Comparison of ENCODE assay signal across 17 cellular contexts in the genomic region with DNA sequence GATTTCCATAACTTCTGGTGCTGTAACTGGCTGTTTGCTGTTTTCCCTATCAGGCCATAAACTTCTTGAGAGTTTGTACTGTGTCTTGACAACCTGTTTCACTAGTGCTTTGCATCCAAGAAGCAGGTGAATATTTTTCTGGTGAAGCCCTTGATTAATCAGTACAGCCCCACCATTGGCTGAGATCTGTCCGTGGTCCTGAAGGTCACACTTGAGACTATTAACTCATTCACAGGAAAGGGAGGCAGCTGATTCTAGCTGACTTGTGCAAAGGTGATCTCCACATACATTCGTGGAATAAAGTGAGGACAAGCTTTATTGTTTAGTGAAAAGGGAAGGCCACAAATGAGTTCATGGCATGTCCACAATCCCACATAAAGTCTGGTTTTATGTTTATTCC.
DNase-seq lines count a peak whose midpoint lies in the region.
"Had no signal": no experiment of that assay in that cellular context is flagged by ENCODE, and none has a peak within 500 bp of the region (broad histone marks: within the 10 kb centered on the region; RNA-seq: fewer than 3 reads in every experiment).

No MANE protein-coding gene starts in this region.

- H3K4me1 ChIP-seq in Karpas-422 (ENCODE audit: low read length) (no peaks in the 10 kb centered on the region), mesendoderm (ENCODE audit: control insufficient read depth, low read depth, low read length) (no peaks in the 10 kb centered on the region)
- H3K4me1 ChIP-seq: BE2C, HAP-1 had no signal

- H3K79me2 ChIP-seq in Karpas-422 (ENCODE audit: low read length) (no peaks in the 10 kb centered on the region), mesendoderm (ENCODE audit: control insufficient read depth, insufficient read depth, low read length) (no peaks in the 10 kb centered on the region)

- H4K20me1 ChIP-seq in Karpas-422 (ENCODE audit: insufficient read depth, low read depth, low read length): no peaks in the 10 kb centered on the region

- no peak overlapping the region for H4K8ac ChIP-seq in mesendoderm (ENCODE audit: low read depth, low read length)

- H3K27ac ChIP-seq in Karpas-422 (ENCODE audit: low read length): no peak overlapping the region
- no peak overlapping the region for H3K27ac ChIP-seq in mesendoderm (ENCODE audit: low read depth, low read length)
- H3K27ac ChIP-seq: KMS-11 had no signal

- no peak overlapping the region for H3K4ac ChIP-seq in mesendoderm (ENCODE audit: low read depth, low read length)

- no peak overlapping the region for H2BK5ac ChIP-seq in mesendoderm (ENCODE audit: low read length)

- H3K79me1 ChIP-seq in mesendoderm (ENCODE audit: low read length): no peaks in the 10 kb centered on the region

- WGBS in mesendoderm (ENCODE audit: extremely low coverage, insufficient coverage, low lambda C conversion rate): no CpG with 5 or more reads among the region's 2 CpGs

- H3K27me3 ChIP-seq in Karpas-422 (ENCODE audit: low read length) (no peaks in the 10 kb centered on the region), mesendoderm (ENCODE audit: insufficient read depth, low read length, poor library complexity) (no peaks in the 10 kb centered on the region)
- H3K27me3 ChIP-seq: BE2C, MG63 had no signal

- DNase-seq in Daoy (ENCODE audit: low read depth) (peak; percentile 14), Karpas-422 (peak; percentile 73), RKO (ENCODE audit: low spot score) (peak; percentile 55), mesendoderm (peak; percentile 32), T1000 (lab: John Stamatoyannopoulos, UW) (no peak), NCI-H82 treated with DMSO at 0.1 percent for 48 hours (lab: John Stamatoyannopoulos, UW; ENCODE audit: unreplicated experiment) (no peak), NCI-H1436 (lab: John Stamatoyannopoulos, UW) (no peak)
- DNase-seq in stimulated activated CD4-positive, alpha-beta T cell treated with anti-CD3 and anti-CD28 coated beads, Interleukin-4, amount 100 ng/mL, for 1 hour: no peak
- DNase-seq: BE2C; CD4-positive, alpha-beta memory T cell; MG63; NCI-H1417; NCI-H2029; NCI-H510A; T-helper 17 cell had no signal

- H3K9me3 ChIP-seq in Karpas-422 (ENCODE audit: low read length): peaks cover 36% of the 10 kb centered on the region
- H3K9me3 ChIP-seq: BE2C, MG63 had no signal

- H3K9ac ChIP-seq in Karpas-422 (ENCODE audit: low read length): no peak overlapping the region
- H3K9ac ChIP-seq in mesendoderm (ENCODE audit: low read length): no peak overlapping the region
- H3K9ac ChIP-seq: KMS-11 had no signal

- no peak overlapping the region for H2AFZ ChIP-seq in Karpas-422 (ENCODE audit: low read length)

- H2BK15ac ChIP-seq in mesendoderm (replicated peaks; ENCODE audit: low read depth): no peak overlapping the region

- H3K4me3 ChIP-seq in Karpas-422 (ENCODE audit: low read length) (no peak overlapping the region), mesendoderm (ENCODE audit: low read length) (no peak overlapping the region)
- H3K4me3 ChIP-seq: HAP-1, MG63 had no signal

- H3K23ac ChIP-seq in mesendoderm (ENCODE audit: low read length): no peak overlapping the region

- no peaks in the 10 kb centered on the region for H3K9me2 ChIP-seq in Karpas-422 (replicated peaks; ENCODE audit: insufficient read depth, low read length)

- no peak overlapping the region for H3K18ac ChIP-seq in mesendoderm (ENCODE audit: low read length)

- no peak overlapping the region for H3K4me2 ChIP-seq in Karpas-422 (ENCODE audit: low read depth, low read length, poor library complexity, severe bottlenecking)
- H3K4me2 ChIP-seq in mesendoderm (ENCODE audit: low read length): no peak overlapping the region
- H3K4me2 ChIP-seq: KMS-11 had no signal

- no peak overlapping the region for H3K56ac ChIP-seq in mesendoderm (ENCODE audit: low read length)

- H4K5ac ChIP-seq in mesendoderm (ENCODE audit: low read length): no peak overlapping the region

- no peak overlapping the region for H2AK5ac ChIP-seq in mesendoderm (ENCODE audit: low read length)

- H2BK120ac ChIP-seq in mesendoderm (ENCODE audit: low read depth, low read length): no peak overlapping the region

- H3K36me3 ChIP-seq in Karpas-422 (ENCODE audit: insufficient read depth, low read length) (no peaks in the 10 kb centered on the region), mesendoderm (ENCODE audit: control insufficient read depth, insufficient read depth, low read length) (no peaks in the 10 kb centered on the region)
- H3K36me3 ChIP-seq: BE2C, HAP-1, MG63 had no signal

Comparison
In these comparisons a context has a peak if more than half of its experiments do, and no peak if none do; other contexts are left out.
1. DNase-seq: peak in Daoy (single experiment), Karpas-422 (single experiment), RKO (single experiment) and mesendoderm (single experiment); none in T1000 (single experiment), NCI-H82 treated with DMSO at 0.1 percent for 48 hours (single experiment), stimulated activated CD4-positive, alpha-beta T cell treated with anti-CD3 and anti-CD28 coated beads, Interleukin-4, amount 100 ng/mL, for 1 hour (single experiment) and NCI-H1436 (single experiment).